ENCODE assay signal across 13 cellular contexts in the genomic region with DNA sequence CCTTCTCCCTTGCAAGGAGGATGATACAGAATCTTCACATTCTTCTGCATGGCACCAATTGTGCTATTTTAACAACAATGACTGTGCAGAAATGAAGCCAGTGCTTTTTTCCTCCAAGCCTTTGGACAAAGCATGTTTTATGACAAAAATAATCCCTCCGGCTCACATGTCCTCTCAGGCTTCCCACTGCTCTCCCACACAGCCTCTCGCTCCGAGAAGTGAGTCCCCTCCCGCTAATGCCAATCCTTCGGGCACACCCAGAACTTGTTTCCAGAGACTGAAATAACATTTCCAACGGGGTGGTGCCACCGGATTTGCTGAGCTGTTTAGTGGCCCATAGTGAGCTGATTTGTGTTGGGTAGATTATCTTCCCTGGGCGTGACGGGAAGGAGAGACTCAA. TPM values are rescaled to one million over a fixed set of nuclear protein-coding genes. Genes with fewer than 3 reads are reported as not detected.
DNase-seq lines count a peak whose midpoint lies in the region; ATAC-seq, FAIRE-seq and TF ChIP-seq lines count a peak whose summit lies in the region.
"Had no signal": no experiment of that assay in that cellular context is flagged by ENCODE, and none has a peak within 500 bp of the region (broad histone marks: within the 10 kb centered on the region; RNA-seq: fewer than 3 reads in every experiment).

No MANE protein-coding gene starts in this region.

- no peaks in the 10 kb centered on the region for H3K27me3 ChIP-seq in heart right ventricle
- H3K27me3 ChIP-seq: cardiac muscle cell had no signal

- H3K9me3 ChIP-seq in heart right ventricle, result no peaks in the 10 kb centered on the region

- peak overlapping the region in 3 of 10 donors; percentile 14 to 20 (median 19) for H3K4me3 ChIP-seq in heart right ventricle
- H3K4me3 ChIP-seq: cardiac muscle cell had no signal

- H3K36me3 ChIP-seq in heart right ventricle, result no peaks in the 10 kb centered on the region
- H3K36me3 ChIP-seq: cardiac muscle cell had no signal

- no peaks in the 10 kb centered on the region for H3K9me3 Mint-ChIP-seq in activated CD8-positive, alpha-beta memory T cell treated with anti-CD3 and anti-CD28 coated beads, Interleukin-2, amount 10 ng/mL, durations not matched to agents 7 days and 5 days (ENCODE audit: low read depth)
- H3K9me3 Mint-ChIP-seq: natural killer cell; T-helper 2 cell treated with Interferon-gamma antibody and Interleukin-4, amounts not matched to agents 5 μg/mL and 100 μg/mL, for 36 hours had no signal

- peak overlapping the region in 9 of 10 donors; percentile 14 to 75 (median 61) for H3K27ac ChIP-seq in heart right ventricle
- H3K27ac ChIP-seq: cardiac muscle cell had no signal

- no peak overlapping the region for H3K27ac Mint-ChIP-seq in activated CD8-positive, alpha-beta memory T cell treated with anti-CD3 and anti-CD28 coated beads, Interleukin-2, amount 10 ng/mL, durations not matched to agents 7 days and 5 days
- H3K27ac Mint-ChIP-seq: natural killer cell; T-helper 2 cell treated with Interferon-gamma antibody and Interleukin-4, amounts not matched to agents 5 μg/mL and 100 μg/mL, for 36 hours had no signal

- H3K4me1 ChIP-seq in heart right ventricle, result peaks cover 2 to 53% (median 16%) of the 10 kb centered on the region in 9 donors

- FAIRE-seq in urothelium cell line (lab: Jason Lieb, UNC), result no peak

- TF ChIP-seq CTCF in heart right ventricle (IDR thresholded peaks at IDR 0.05), result no peak

- ATAC-seq in heart right ventricle, result peak; percentile 65 to 88 (median 76)
- no peak for ATAC-seq in activated CD8-positive, alpha-beta memory T cell treated with anti-CD3 and anti-CD28 coated beads, Interleukin-2, amount 10 ng/mL, durations not matched to agents 7 days and 5 days
- ATAC-seq: natural killer cell had no signal

- peak; percentile 67 for DNase-seq in Ammon's horn (ENCODE audit: low spot score)
- DNase-seq in amygdala (lab: John Stamatoyannopoulos, UW), result peak in 36 of 56 donors; percentile 18 to 87 (median 54)
- no peak for DNase-seq in heart right ventricle
- peak; percentile 70 for DNase-seq in pons (ENCODE audit: low spot score)
- no peak for DNase-seq in activated CD8-positive, alpha-beta memory T cell treated with anti-CD3 and anti-CD28 coated beads, Interleukin-2, amount 10 ng/mL, durations not matched to agents 7 days and 5 days
- DNase-seq in urothelium cell line (ENCODE audit: low spot score), result no peak
- no peak for DNase-seq in NCI-H446 treated with DMSO at 0.1 percent for 48 hours (lab: John Stamatoyannopoulos, UW)
- no peak for DNase-seq in MV-4-11 (lab: John Stamatoyannopoulos, UW)
- DNase-seq: AML-193, natural killer cell, NCI-H1048 had no signal

- peaks cover 1% of the 10 kb centered on the region for H3K36me3 Mint-ChIP-seq in activated CD8-positive, alpha-beta memory T cell treated with anti-CD3 and anti-CD28 coated beads, Interleukin-2, amount 10 ng/mL, durations not matched to agents 7 days and 5 days
- H3K36me3 Mint-ChIP-seq: natural killer cell had no signal

- 14 to 20% methylated on average over 9 of the region's 9 CpGs for WGBS in heart right ventricle, 2 donors

- no peak overlapping the region for H3K4me3 Mint-ChIP-seq in activated CD8-positive, alpha-beta memory T cell treated with anti-CD3 and anti-CD28 coated beads, Interleukin-2, amount 10 ng/mL, durations not matched to agents 7 days and 5 days
- H3K4me3 Mint-ChIP-seq: natural killer cell; T-helper 2 cell treated with Interferon-gamma antibody and Interleukin-4, amounts not matched to agents 5 μg/mL and 100 μg/mL, for 36 hours had no signal

- CTCF ChIA-PET in activated CD8-positive, alpha-beta memory T cell treated with anti-CD3 and anti-CD28 coated beads, Interleukin-2, amount 10 ng/mL, durations not matched to agents 7 days and 5 days (lab: Charles Lee), result interaction anchor here (1.1 kb wide), 1 partner anchor 16 kb away, joined by 3 read pairs; no protein-coding TSS in a partner anchor

- H3K27me3 Mint-ChIP-seq in activated CD8-positive, alpha-beta memory T cell treated with anti-CD3 and anti-CD28 coated beads, Interleukin-2, amount 10 ng/mL, durations not matched to agents 7 days and 5 days, result no peaks in the 10 kb centered on the region

- intact Hi-C loops in heart right ventricle (cut with DNase I), result no loop called here

- peaks cover 44% of the 10 kb centered on the region for H3K4me1 Mint-ChIP-seq in activated CD8-positive, alpha-beta memory T cell treated with anti-CD3 and anti-CD28 coated beads, Interleukin-2, amount 10 ng/mL, durations not matched to agents 7 days and 5 days

RNA-seq across cellular contexts. Expression of a gene that starts 35.8 kb away (rescaled TPM):
- total RNA-seq in heart right ventricle, result 10 to 100 TPM; 53.4 to 93.2 (median 64.0) TPM
- 100 to 1,000 TPM in 1 of 2 donors, 10 to 100 TPM in 1; 58.6 to 100 TPM for polyA plus RNA-seq in heart right ventricle
- total RNA-seq in activated CD8-positive, alpha-beta memory T cell treated with anti-CD3 and anti-CD28 coated beads, Interleukin-2, amount 10 ng/mL, durations not matched to agents 7 days and 5 days, result 100 to 1,000 TPM; 205 to 267 TPM

Comparison
In these comparisons a context has a peak if more than half of its experiments do, and no peak if none do; other contexts are left out.
1. DNase-seq: peak in Ammon's horn (single experiment), amygdala (36 of 56) and pons (single experiment); none in heart right ventricle (0 of 2), activated CD8-positive, alpha-beta memory T cell treated with anti-CD3 and anti-CD28 coated beads, Interleukin-2, amount 10 ng/mL, durations not matched to agents 7 days and 5 days (single experiment), urothelium cell line (single experiment), NCI-H446 treated with DMSO at 0.1 percent for 48 hours (single experiment) and MV-4-11 (single experiment).